In the genomic region with DNA sequence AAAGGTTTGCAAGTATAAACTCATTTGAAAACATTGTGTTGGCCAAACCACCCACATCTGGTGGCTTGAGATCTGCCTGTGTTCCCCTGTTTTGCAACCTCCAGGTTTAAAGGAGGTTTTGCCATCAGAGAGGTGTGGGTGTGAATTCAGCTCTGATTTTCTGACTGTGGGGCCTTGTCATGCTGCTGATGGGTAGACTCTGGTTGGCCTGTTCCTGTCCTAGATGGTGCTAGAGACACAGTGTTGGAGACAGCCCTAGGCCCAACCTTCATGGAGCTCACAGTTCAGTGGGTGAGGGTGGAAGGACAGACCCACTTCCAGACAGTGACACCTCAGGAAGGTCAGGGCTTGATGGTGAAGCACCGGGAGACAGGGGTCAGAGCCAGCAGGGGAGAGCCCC, we compare ENCODE assay signal across 1 cellular context.
TF ChIP-seq lines count a peak whose summit lies in the region.

No MANE protein-coding gene starts in this region.

TF ChIP-seq in HepG2, 621 proteins besides CTCF, POLR2A, EP300 and RAD21:
- no peak for TF ChIP-seq FOXJ3 (CRISPR knock-in tag; IDR thresholded peaks at IDR 0.05; ENCODE audit: borderline replicate concordance)
- peak; percentile 14; the same call in 1 of the 2 replicates for TF ChIP-seq STAG1 (CRISPR knock-in tag; IDR thresholded peaks at IDR 0.05)
- TF ChIP-seq SP140L (CRISPR knock-in tag; IDR thresholded peaks at IDR 0.05; ENCODE audit: borderline replicate concordance), result no peak
- no peak for TF ChIP-seq MEIS1 (CRISPR knock-in tag; IDR thresholded peaks at IDR 0.05; ENCODE audit: borderline replicate concordance)
- TF ChIP-seq ZNF746 (CRISPR knock-in tag; IDR thresholded peaks at IDR 0.05), result no peak
